Comparison of ENCODE assay signal across 8 cellular contexts in the genomic region with DNA sequence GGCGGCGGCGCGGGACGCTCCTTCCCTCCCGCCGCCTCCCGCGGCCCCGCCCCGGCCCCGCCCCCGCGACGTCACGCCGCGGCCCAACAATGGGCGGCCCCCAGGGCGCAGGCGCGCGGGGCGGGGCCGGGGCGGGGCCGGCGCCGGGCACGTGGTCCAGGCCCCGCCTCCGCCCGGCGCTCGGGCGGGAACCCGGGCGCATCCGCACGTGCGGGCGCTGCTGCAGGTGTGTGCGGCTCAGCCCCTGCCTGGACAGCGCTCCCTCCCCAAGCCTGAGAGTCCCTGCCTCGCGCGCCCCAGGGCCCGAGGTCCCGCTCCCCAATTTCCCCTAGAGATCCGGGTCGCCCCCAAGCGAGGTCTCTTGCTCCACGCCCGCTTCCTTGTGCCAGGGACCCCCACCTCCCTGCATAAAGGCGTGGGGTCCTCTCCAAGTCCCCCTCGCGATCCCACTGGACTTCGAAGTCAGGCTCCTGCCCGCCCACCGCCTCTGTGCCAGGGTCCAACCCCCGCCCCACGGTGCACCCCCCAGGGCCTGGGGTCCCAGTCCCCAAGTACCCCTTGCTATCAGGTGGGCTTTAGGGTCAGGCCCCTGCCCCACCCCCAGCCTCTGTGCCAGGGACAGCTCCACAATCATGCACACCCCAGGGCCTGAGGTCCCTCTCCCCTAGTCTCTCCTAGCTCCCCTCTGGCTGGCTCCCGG. TPM values are rescaled to one million over a fixed set of nuclear protein-coding genes. Genes with fewer than 3 reads are reported as not detected.
A peak's percentile ranks its signal among the peaks of the same experiment; 100 is the strongest.
DNase-seq lines count a peak whose midpoint lies in the region; ATAC-seq, FAIRE-seq and TF ChIP-seq lines count a peak whose summit lies in the region.

A gene (minus strand): TSS at position 6 of the 700 bp plus-strand sequence. CDS start 267 bp downstream, outside the sequence.

- FAIRE-seq in endothelial cell of umbilical vein (lab: Jason Lieb, UNC), result no peak

- POLR2A ChIA-PET in endothelial cell of umbilical vein (lab: Charles Lee), result no interaction called here

- in situ Hi-C loops in G401 (cut with HindIII; ENCODE audit: low sequenced_read_pairs), result no loop called here

- H3K27me3 ChIP-seq in NT2/D1 (ENCODE audit: insufficient read depth, insufficient read length) (peaks cover 12% of the 10 kb centered on the region), endothelial cell of umbilical vein (ENCODE audit: control insufficient read depth in 2 of 2, insufficient read depth in 2 of 2, low read length in 2 of 2) (peaks cover 0 to 6% of the 10 kb centered on the region in 2 experiments)

- DNase-seq in G401 (ENCODE audit: low spot score) (peak; percentile 66), NT2/D1 (ENCODE audit: low read depth, low spot score) (no peak), activated T-cell treated with anti-CD3 and anti-CD28 coated beads for 4 hours (peak; percentile 74), endothelial cell of umbilical vein (ENCODE audit: low read depth, low spot score) (peak; percentile 23), mucosa of gallbladder (ENCODE audit: low spot score) (peak; percentile 78), cerebellar nuclear complex (lab: John Stamatoyannopoulos, UW) (no peak)
- DNase-seq in stimulated activated CD8-positive, alpha-beta memory T cell treated with anti-CD3 and anti-CD28 coated beads, Interleukin-2, amount 100 ng/mL, for 48 hours (ENCODE audit: low read depth in 2 of 2), result peak; percentile 67 to 74

- ATAC-seq in HG03025 (IDR thresholded peaks at IDR 0.05; ENCODE audit: low FRiP score, unreplicated experiment), result peak; percentile 50

- TF ChIP-seq POLR2A in endothelial cell of umbilical vein (IDR thresholded peaks at IDR 0.05; ENCODE audit: low read depth, low read length), result no peak

- CTCF ChIA-PET in endothelial cell of umbilical vein (lab: Charles Lee), result interaction anchor here (0.7 to 5.6 kb wide), 2 partner anchors 22 to 296 kb away, joined by 6 to 40 read pairs; no protein-coding TSS in a partner anchor

- no peaks in the 10 kb centered on the region for H3K9me1 ChIP-seq in endothelial cell of umbilical vein (replicated peaks; ENCODE audit: control insufficient read depth, extremely low read depth, insufficient read depth, low read length)

- H3K4me2 ChIP-seq in endothelial cell of umbilical vein (ENCODE audit: insufficient read depth, low read length), result no peak within 1 kb of the TSS

- peak within 1 kb of the TSS; percentile 57 for H2AFZ ChIP-seq in endothelial cell of umbilical vein (ENCODE audit: low read depth, low read length)

- peaks cover 5% of the 10 kb centered on the region for H4K20me1 ChIP-seq in endothelial cell of umbilical vein (replicated peaks; ENCODE audit: control insufficient read depth, extremely low read depth, insufficient read depth, low read length)

- H3K27ac ChIP-seq in endothelial cell of umbilical vein (ENCODE audit: insufficient read depth, low read depth, low read length), result peak within 1 kb of the TSS; percentile 96

- intact Hi-C loops in endothelial cell of umbilical vein (cut with micrococcal nuclease), result no loop called here

- H3K9me3 ChIP-seq in NT2/D1 (ENCODE audit: insufficient read depth, low read length) (peaks cover 7% of the 10 kb centered on the region; the same call in 1 of the 2 replicates), endothelial cell of umbilical vein (replicated peaks; ENCODE audit: control insufficient read depth, insufficient read depth, low read length) (no peaks in the 10 kb centered on the region)

- H3K4me1 ChIP-seq in NT2/D1 (ENCODE audit: insufficient read depth, insufficient read length), result peaks cover 24% of the 10 kb centered on the region
- peaks cover 8% of the 10 kb centered on the region for H3K4me1 ChIP-seq in endothelial cell of umbilical vein (ENCODE audit: control insufficient read depth, extremely low read depth, insufficient read depth, low read length)

- peak within 1 kb of the TSS; percentile 89 for H3K4me3 ChIP-seq in NT2/D1 (ENCODE audit: insufficient read length, low read depth)
- H3K4me3 ChIP-seq in endothelial cell of umbilical vein (replicated peaks in 1 of 3; ENCODE audit: insufficient read depth in 1 of 3, low read depth in 1 of 3, low read length in 3 of 3), result peak within 1 kb of the TSS; percentile 81 to 99 (median 95)

- H3K79me2 ChIP-seq in endothelial cell of umbilical vein (ENCODE audit: control insufficient read depth, insufficient read depth, low read length), result peaks cover 40% of the 10 kb centered on the region

- BruUV-seq in endothelial cell of umbilical vein (replicated peaks; lab: Mats Ljungman, UMichigan), result no TSS peak

- H3K36me3 ChIP-seq in NT2/D1 (ENCODE audit: insufficient read depth, insufficient read length, low read length) (peaks cover 29% of the 10 kb centered on the region), endothelial cell of umbilical vein (ENCODE audit: control insufficient read depth in 2 of 2, extremely low read depth in 1 of 2, insufficient read depth in 2 of 2, low read length in 2 of 2) (peaks cover 0 to 3% of the 10 kb centered on the region in 2 experiments)

- TF ChIP-seq CTCF in endothelial cell of umbilical vein (IDR thresholded peaks at IDR 0.05; ENCODE audit: extremely low read depth in 1 of 2, insufficient read depth in 1 of 2, low read depth in 1 of 2, low read length in 2 of 2), result no peak

- H3K9ac ChIP-seq in NT2/D1 (ENCODE audit: insufficient read length, low read depth) (peak within 1 kb of the TSS; percentile 96), endothelial cell of umbilical vein (replicated peaks; ENCODE audit: extremely low read depth, insufficient read depth, low read length) (peak within 1 kb of the TSS; percentile 100)

- dilution Hi-C loops in endothelial cell of umbilical vein (cut with MboI; ENCODE audit: extremely low pct_ligation_motif_present, low sequenced_read_pairs), result no loop called here

TF ChIP-seq in endothelial cell of umbilical vein, 7 proteins besides CTCF, POLR2A, EP300 and RAD21:
- TF ChIP-seq JUN (IDR thresholded peaks at IDR 0.05; ENCODE audit: borderline replicate concordance, insufficient read depth, insufficient read length, low read depth) (no peak), POLR2AphosphoS5 (IDR thresholded peaks at IDR 0.05; ENCODE audit: insufficient read depth, low read depth, low read length) (peak; percentile 52), EZH2 (IDR thresholded peaks at IDR 0.05; ENCODE audit: borderline replicate concordance, low read depth, low read length, severe bottlenecking) (no peak), MYC (IDR thresholded peaks at IDR 0.05; ENCODE audit: low read depth, low read length) (no peak)
- TF ChIP-seq, protein P1, sequence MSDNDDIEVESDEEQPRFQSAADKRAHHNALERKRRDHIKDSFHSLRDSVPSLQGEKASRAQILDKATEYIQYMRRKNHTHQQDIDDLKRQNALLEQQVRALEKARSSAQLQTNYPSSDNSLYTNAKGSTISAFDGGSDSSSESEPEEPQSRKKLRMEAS (IDR thresholded peaks at IDR 0.05; ENCODE audit: insufficient read depth, insufficient read length), result peak; percentile 81

RNA-seq across cellular contexts. Expression of the gene that starts here (rescaled TPM):
- total RNA-seq in G401 (2014; rRNA removed; shearing (Covaris generic)), result 105 and 123 TPM in 2 replicates
- 96.7 and 98.5 TPM in 2 replicates for total RNA-seq in endothelial cell of umbilical vein
- 30.0 and 45.7 TPM in 2 replicates for polyA plus RNA-seq in endothelial cell of umbilical vein
- polyA plus RNA-seq in endothelial cell of umbilical vein (2011; cell fraction: cytosol; rRNA removed), result 9.6 and 20.1 TPM in 2 replicates
- 7.9 and 8.8 TPM in 2 replicates for polyA plus RNA-seq in endothelial cell of umbilical vein (2011; cell fraction: nucleus; rRNA removed)
- 15.5 and 28.4 TPM in 2 replicates for polyA plus RNA-seq in endothelial cell of umbilical vein (2012)
- 16.5 and 24.0 TPM in 2 replicates for polyA minus RNA-seq in endothelial cell of umbilical vein
- 35.4 TPM for polyA minus RNA-seq in endothelial cell of umbilical vein (2011; cell fraction: cytosol; rRNA and poly(A)+ RNA removed)
- 6.3 and 18.9 TPM in 2 replicates for polyA minus RNA-seq in endothelial cell of umbilical vein (2011; cell fraction: nucleus; rRNA and poly(A)+ RNA removed)
- total RNA-seq in mucosa of gallbladder, result 58.6 TPM

Comparison
In these comparisons a context has a peak if more than half of its experiments do, and no peak if none do; other contexts are left out.
1. DNase-seq: peak in G401 (single experiment), activated T-cell treated with anti-CD3 and anti-CD28 coated beads for 4 hours (single experiment), endothelial cell of umbilical vein (single experiment), mucosa of gallbladder (single experiment) and stimulated activated CD8-positive, alpha-beta memory T cell treated with anti-CD3 and anti-CD28 coated beads, Interleukin-2, amount 100 ng/mL, for 48 hours (2 of 2); none in NT2/D1 (single experiment) and cerebellar nuclear complex (0 of 2).